16 cellular contexts compared by ENCODE assay signal in genomic region chr5:96324708-96325107, GRCh38.
DNase-seq lines count a peak whose midpoint lies in the region; TF ChIP-seq lines count a peak whose summit lies in the region.
"Had no signal": no experiment of that assay in that cellular context is flagged by ENCODE, and none has a peak within 500 bp of the region (broad histone marks: within the 10 kb centered on the region; RNA-seq: fewer than 3 reads in every experiment).

No MANE protein-coding gene starts in this region.

- no peak overlapping the region for H3K4me3 ChIP-seq in AG10803 (ENCODE audit: low read length)
- no peak overlapping the region for H3K4me3 ChIP-seq in right atrium auricular region
- H3K4me3 ChIP-seq: BLaER1 treated with 17β-estradiol and CSF1 and Interleukin-3, amounts not matched to agents 10 nM and 100 nM; spleen; upper lobe of right lung had no signal

- H3K9me3 Mint-ChIP-seq in activated CD4-positive, alpha-beta T cell treated with anti-CD3 and anti-CD28 coated beads, Interleukin-2, amount 10 ng/mL, durations not matched to agents 7 days and 5 days, result no peaks in the 10 kb centered on the region
- H3K9me3 Mint-ChIP-seq: activated T-cell treated with anti-CD3 and anti-CD28 coated beads, Interleukin-2, amount 50 U/mL, for 4 hours had no signal

- no peaks in the 10 kb centered on the region for H3K27me3 ChIP-seq in right atrium auricular region
- H3K27me3 ChIP-seq: BLaER1 treated with 17β-estradiol and CSF1 and Interleukin-3, amounts not matched to agents 10 nM and 100 nM; spleen; upper lobe of right lung had no signal

- peak; percentile 75 for DNase-seq in AG10803 (ENCODE audit: low read depth)
- peak; percentile 69 for DNase-seq in amniotic epithelial cell (ENCODE audit: low read depth)
- DNase-seq in iris pigment epithelial cell (ENCODE audit: low read depth), result peak; percentile 93
- DNase-seq in D341Med (ENCODE audit: low spot score), result no peak
- no peak for DNase-seq in activated CD4-positive, alpha-beta T cell treated with anti-CD3 and anti-CD28 coated beads, Interleukin-2, amount 10 ng/mL, durations not matched to agents 7 days and 5 days
- DNase-seq in HEK293T (ENCODE audit: extremely low spot score), result no peak
- DNase-seq in right atrium auricular region (ENCODE audit: low spot score), result no peak
- DNase-seq: activated T-cell treated with anti-CD3 and anti-CD28 coated beads, Interleukin-2, amount 50 U/mL, for 4 hours; KBM-7; naive B cell; NCI-H2227 treated with DMSO at 0.1 percent for 48 hours; spleen; upper lobe of right lung had no signal

- no peaks in the 10 kb centered on the region for H3K36me3 Mint-ChIP-seq in activated CD4-positive, alpha-beta T cell treated with anti-CD3 and anti-CD28 coated beads, Interleukin-2, amount 10 ng/mL, durations not matched to agents 7 days and 5 days (ENCODE audit: low read depth)
- H3K36me3 Mint-ChIP-seq: brain, naive B cell had no signal

- TF ChIP-seq EP300 in Ishikawa (IDR thresholded peaks at IDR 0.05; ENCODE audit: borderline replicate concordance), result no peak

- no peaks in the 10 kb centered on the region for H3K36me3 ChIP-seq in right atrium auricular region
- H3K36me3 ChIP-seq: BLaER1 treated with 17β-estradiol and CSF1 and Interleukin-3, amounts not matched to agents 10 nM and 100 nM; spleen; upper lobe of right lung had no signal

- no peak overlapping the region for H3K4me3 Mint-ChIP-seq in activated CD4-positive, alpha-beta T cell treated with anti-CD3 and anti-CD28 coated beads, Interleukin-2, amount 10 ng/mL, durations not matched to agents 7 days and 5 days
- H3K4me3 Mint-ChIP-seq: activated T-cell treated with anti-CD3 and anti-CD28 coated beads, Interleukin-2, amount 50 U/mL, for 4 hours; brain; naive B cell had no signal

- H3K4me1 Mint-ChIP-seq in activated CD4-positive, alpha-beta T cell treated with anti-CD3 and anti-CD28 coated beads, Interleukin-2, amount 10 ng/mL, durations not matched to agents 7 days and 5 days, result no peaks in the 10 kb centered on the region
- H3K4me1 Mint-ChIP-seq: naive B cell had no signal

- TF ChIP-seq CTCF in AG10803 (conservative IDR thresholded peaks at IDR 0.05; ENCODE audit: low read length) (no peak), right atrium auricular region (IDR thresholded peaks at IDR 0.05) (no peak)

- no peak for TF ChIP-seq RAD21 in Ishikawa (IDR thresholded peaks at IDR 0.05; ENCODE audit: low read depth)

- CTCF ChIA-PET in activated CD4-positive, alpha-beta T cell treated with anti-CD3 and anti-CD28 coated beads, Interleukin-2, amount 10 ng/mL, durations not matched to agents 7 days and 5 days (lab: Charles Lee), result no interaction called here
- CTCF ChIA-PET in HEK293T (lab: Yijun Ruan, JAX), result no interaction called here

- peaks cover 11% of the 10 kb centered on the region for H3K27me3 Mint-ChIP-seq in activated CD4-positive, alpha-beta T cell treated with anti-CD3 and anti-CD28 coated beads, Interleukin-2, amount 10 ng/mL, durations not matched to agents 7 days and 5 days
- H3K27me3 Mint-ChIP-seq: brain had no signal

- H3K9me3 ChIP-seq in right atrium auricular region, result no peaks in the 10 kb centered on the region
- H3K9me3 ChIP-seq: spleen, upper lobe of right lung had no signal

- H3K27ac Mint-ChIP-seq in activated CD4-positive, alpha-beta T cell treated with anti-CD3 and anti-CD28 coated beads, Interleukin-2, amount 10 ng/mL, durations not matched to agents 7 days and 5 days, result no peak overlapping the region
- H3K27ac Mint-ChIP-seq: brain, naive B cell had no signal

- no peak overlapping the region for H3K27ac ChIP-seq in right atrium auricular region
- H3K27ac ChIP-seq: BLaER1 treated with 17β-estradiol and CSF1 and Interleukin-3, amounts not matched to agents 10 nM and 100 nM; spleen; upper lobe of right lung had no signal

- no peaks in the 10 kb centered on the region for H3K4me1 ChIP-seq in right atrium auricular region
- H3K4me1 ChIP-seq: spleen, upper lobe of right lung had no signal

- POLR2A ChIA-PET in activated CD4-positive, alpha-beta T cell treated with anti-CD3 and anti-CD28 coated beads, Interleukin-2, amount 10 ng/mL, durations not matched to agents 7 days and 5 days (lab: Charles Lee), result no interaction called here
- POLR2A ChIA-PET in HEK293T (lab: Yijun Ruan, JAX), result no interaction called here

TF ChIP-seq in Ishikawa, 13 proteins besides CTCF, POLR2A, EP300 and RAD21:
- TF ChIP-seq TCF12 (IDR thresholded peaks at IDR 0.05; ENCODE audit: low read depth), result 0 out of 2 replicates have a peak, but pooled peaks have one; percentile 18
- TF ChIP-seq USF1 (IDR thresholded peaks at IDR 0.05), result no peak
- TF ChIP-seq NFIC (IDR thresholded peaks at IDR 0.05), result peak; percentile 43; the same call in 1 of the 2 replicates
- TF ChIP-seq TEAD4 (IDR thresholded peaks at IDR 0.05), result 0 out of 2 replicates have a peak, but pooled peaks have one; percentile 23

TF ChIP-seq in HEK293T, 16 proteins besides CTCF, POLR2A, EP300 and RAD21:
- TF ChIP-seq LEF1 (IDR thresholded peaks at IDR 0.05; ENCODE audit: borderline replicate concordance) (no peak), NFRKB (IDR thresholded peaks at IDR 0.05) (no peak), PKNOX1 (IDR thresholded peaks at IDR 0.05) (no peak), FOXM1 (IDR thresholded peaks at IDR 0.05; ENCODE audit: borderline replicate concordance) (no peak), FOXA1 (IDR thresholded peaks at IDR 0.05) (no peak), TARDBP (IDR thresholded peaks at IDR 0.05) (no peak), FOXK2 (IDR thresholded peaks at IDR 0.05) (no peak), ELF4 (IDR thresholded peaks at IDR 0.05) (no peak), BHLHE40 (IDR thresholded peaks at IDR 0.05; ENCODE audit: borderline replicate concordance) (no peak), L3MBTL2 (conservative IDR thresholded peaks at IDR 0.05) (no peak), CTBP1 (IDR thresholded peaks at IDR 0.05; ENCODE audit: borderline replicate concordance) (no peak), ARNT (IDR thresholded peaks at IDR 0.05) (no peak), HDGF (IDR thresholded peaks at IDR 0.05; ENCODE audit: borderline replicate concordance) (no peak)

Comparison
In these comparisons a context has a peak if more than half of its experiments do, and no peak if none do; other contexts are left out.
1. DNase-seq: peak in AG10803 (single experiment), amniotic epithelial cell (single experiment) and iris pigment epithelial cell (single experiment); none in D341Med (single experiment), activated CD4-positive, alpha-beta T cell treated with anti-CD3 and anti-CD28 coated beads, Interleukin-2, amount 10 ng/mL, durations not matched to agents 7 days and 5 days (single experiment), HEK293T (single experiment) and right atrium auricular region (single experiment).